ENCODE assay signal across 2 cellular contexts in the genomic region with DNA sequence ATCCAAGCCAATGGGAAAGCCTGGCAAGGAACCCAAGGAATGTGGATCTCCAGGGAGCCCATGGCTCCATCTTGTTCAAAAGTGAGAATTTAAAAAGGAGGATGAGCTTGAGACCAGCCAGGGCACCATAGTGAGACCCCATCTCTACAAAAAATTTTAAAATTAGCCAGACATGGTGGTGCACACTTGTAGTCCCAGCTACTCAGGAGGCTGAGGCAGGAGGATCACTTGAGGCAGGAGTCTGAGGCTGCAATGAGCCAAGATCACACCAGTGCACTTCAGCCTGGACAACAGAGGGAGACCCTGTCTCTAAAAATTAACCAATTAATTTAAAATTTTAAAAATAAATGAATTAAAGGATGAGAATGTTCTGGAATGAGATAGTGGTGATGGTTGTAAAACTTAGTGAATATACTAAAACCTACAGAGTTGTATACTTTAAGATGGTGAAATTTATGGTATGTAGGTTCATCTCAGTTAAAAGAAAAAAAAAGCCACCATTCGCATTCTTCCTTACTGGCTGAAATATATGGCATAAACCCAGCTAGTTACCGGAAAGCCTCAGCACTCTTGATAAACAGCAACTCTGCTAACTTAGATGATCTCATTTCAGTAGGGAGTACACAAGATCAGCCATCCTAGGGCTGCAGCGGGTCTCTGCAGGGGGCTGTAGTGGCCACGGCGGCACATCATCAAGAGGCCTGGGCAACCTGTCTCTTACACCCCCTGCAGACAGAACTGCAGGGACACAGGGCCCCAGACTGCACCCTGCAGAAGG.
TF ChIP-seq lines count a peak whose summit lies in the region.

No MANE protein-coding gene starts in this region.

TF ChIP-seq in HEK293T, 16 proteins besides CTCF, POLR2A, EP300 and RAD21:
- no peak for TF ChIP-seq SP1 (IDR thresholded peaks at IDR 0.05)
- TF ChIP-seq, protein P1, sequence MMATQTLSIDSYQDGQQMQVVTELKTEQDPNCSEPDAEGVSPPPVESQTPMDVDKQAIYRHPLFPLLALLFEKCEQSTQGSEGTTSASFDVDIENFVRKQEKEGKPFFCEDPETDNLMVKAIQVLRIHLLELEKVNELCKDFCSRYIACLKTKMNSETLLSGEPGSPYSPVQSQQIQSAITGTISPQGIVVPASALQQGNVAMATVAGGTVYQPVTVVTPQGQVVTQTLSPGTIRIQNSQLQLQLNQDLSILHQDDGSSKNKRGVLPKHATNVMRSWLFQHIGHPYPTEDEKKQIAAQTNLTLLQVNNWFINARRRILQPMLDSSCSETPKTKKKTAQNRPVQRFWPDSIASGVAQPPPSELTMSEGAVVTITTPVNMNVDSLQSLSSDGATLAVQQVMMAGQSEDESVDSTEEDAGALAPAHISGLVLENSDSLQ (IDR thresholded peaks at IDR 0.05), result no peak
- no peak for TF ChIP-seq TARDBP (IDR thresholded peaks at IDR 0.05)
- TF ChIP-seq ZNF384 (IDR thresholded peaks at IDR 0.05), result no peak
- TF ChIP-seq CTBP1 (IDR thresholded peaks at IDR 0.05; ENCODE audit: borderline replicate concordance), result no peak
- no peak for TF ChIP-seq L3MBTL2 (conservative IDR thresholded peaks at IDR 0.05)
- no peak for TF ChIP-seq SUZ12 (IDR thresholded peaks at IDR 0.05)
- TF ChIP-seq HDGF (IDR thresholded peaks at IDR 0.05; ENCODE audit: borderline replicate concordance), result no peak
- TF ChIP-seq ARNT (IDR thresholded peaks at IDR 0.05), result no peak
- TF ChIP-seq FOXA1 (IDR thresholded peaks at IDR 0.05), result no peak
- no peak for TF ChIP-seq LEF1 (IDR thresholded peaks at IDR 0.05; ENCODE audit: borderline replicate concordance)
- TF ChIP-seq NFRKB (IDR thresholded peaks at IDR 0.05), result no peak
- no peak for TF ChIP-seq FOXK2 (IDR thresholded peaks at IDR 0.05)
- no peak for TF ChIP-seq BHLHE40 (IDR thresholded peaks at IDR 0.05; ENCODE audit: borderline replicate concordance)
- TF ChIP-seq ELF4 (IDR thresholded peaks at IDR 0.05), result no peak
- TF ChIP-seq FOXM1 (IDR thresholded peaks at IDR 0.05; ENCODE audit: borderline replicate concordance), result no peak

TF ChIP-seq in HepG2, 621 proteins besides CTCF, POLR2A, EP300 and RAD21 (continues in another document):
- TF ChIP-seq ZNF17 (CRISPR knock-in tag; IDR thresholded peaks at IDR 0.05), result no peak
- TF ChIP-seq ZNF232 (CRISPR knock-in tag; IDR thresholded peaks at IDR 0.05; ENCODE audit: borderline replicate concordance), result no peak
- TF ChIP-seq, protein P2, sequence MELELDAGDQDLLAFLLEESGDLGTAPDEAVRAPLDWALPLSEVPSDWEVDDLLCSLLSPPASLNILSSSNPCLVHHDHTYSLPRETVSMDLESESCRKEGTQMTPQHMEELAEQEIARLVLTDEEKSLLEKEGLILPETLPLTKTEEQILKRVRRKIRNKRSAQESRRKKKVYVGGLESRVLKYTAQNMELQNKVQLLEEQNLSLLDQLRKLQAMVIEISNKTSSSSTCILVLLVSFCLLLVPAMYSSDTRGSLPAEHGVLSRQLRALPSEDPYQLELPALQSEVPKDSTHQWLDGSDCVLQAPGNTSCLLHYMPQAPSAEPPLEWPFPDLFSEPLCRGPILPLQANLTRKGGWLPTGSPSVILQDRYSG (CRISPR knock-in tag; IDR thresholded peaks at IDR 0.05), result no peak
- TF ChIP-seq, protein P3, sequence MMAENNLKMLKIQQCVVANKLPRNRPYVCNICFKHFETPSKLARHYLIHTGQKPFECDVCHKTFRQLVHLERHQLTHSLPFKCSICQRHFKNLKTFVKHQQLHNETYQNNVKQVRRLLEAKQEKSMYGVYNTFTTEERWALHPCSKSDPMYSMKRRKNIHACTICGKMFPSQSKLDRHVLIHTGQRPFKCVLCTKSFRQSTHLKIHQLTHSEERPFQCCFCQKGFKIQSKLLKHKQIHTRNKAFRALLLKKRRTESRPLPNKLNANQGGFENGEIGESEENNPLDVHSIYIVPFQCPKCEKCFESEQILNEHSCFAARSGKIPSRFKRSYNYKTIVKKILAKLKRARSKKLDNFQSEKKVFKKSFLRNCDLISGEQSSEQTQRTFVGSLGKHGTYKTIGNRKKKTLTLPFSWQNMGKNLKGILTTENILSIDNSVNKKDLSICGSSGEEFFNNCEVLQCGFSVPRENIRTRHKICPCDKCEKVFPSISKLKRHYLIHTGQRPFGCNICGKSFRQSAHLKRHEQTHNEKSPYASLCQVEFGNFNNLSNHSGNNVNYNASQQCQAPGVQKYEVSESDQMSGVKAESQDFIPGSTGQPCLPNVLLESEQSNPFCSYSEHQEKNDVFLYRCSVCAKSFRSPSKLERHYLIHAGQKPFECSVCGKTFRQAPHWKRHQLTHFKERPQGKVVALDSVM (CRISPR knock-in tag; IDR thresholded peaks at IDR 0.05), result peak; percentile 23; the same call in 1 of the 2 replicates
- TF ChIP-seq, protein P4, sequence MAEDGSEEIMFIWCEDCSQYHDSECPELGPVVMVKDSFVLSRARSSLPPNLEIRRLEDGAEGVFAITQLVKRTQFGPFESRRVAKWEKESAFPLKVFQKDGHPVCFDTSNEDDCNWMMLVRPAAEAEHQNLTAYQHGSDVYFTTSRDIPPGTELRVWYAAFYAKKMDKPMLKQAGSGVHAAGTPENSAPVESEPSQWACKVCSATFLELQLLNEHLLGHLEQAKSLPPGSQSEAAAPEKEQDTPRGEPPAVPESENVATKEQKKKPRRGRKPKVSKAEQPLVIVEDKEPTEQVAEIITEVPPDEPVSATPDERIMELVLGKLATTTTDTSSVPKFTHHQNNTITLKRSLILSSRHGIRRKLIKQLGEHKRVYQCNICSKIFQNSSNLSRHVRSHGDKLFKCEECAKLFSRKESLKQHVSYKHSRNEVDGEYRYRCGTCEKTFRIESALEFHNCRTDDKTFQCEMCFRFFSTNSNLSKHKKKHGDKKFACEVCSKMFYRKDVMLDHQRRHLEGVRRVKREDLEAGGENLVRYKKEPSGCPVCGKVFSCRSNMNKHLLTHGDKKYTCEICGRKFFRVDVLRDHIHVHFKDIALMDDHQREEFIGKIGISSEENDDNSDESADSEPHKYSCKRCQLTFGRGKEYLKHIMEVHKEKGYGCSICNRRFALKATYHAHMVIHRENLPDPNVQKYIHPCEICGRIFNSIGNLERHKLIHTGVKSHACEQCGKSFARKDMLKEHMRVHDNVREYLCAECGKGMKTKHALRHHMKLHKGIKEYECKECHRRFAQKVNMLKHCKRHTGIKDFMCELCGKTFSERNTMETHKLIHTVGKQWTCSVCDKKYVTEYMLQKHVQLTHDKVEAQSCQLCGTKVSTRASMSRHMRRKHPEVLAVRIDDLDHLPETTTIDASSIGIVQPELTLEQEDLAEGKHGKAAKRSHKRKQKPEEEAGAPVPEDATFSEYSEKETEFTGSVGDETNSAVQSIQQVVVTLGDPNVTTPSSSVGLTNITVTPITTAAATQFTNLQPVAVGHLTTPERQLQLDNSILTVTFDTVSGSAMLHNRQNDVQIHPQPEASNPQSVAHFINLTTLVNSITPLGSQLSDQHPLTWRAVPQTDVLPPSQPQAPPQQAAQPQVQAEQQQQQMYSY (CRISPR knock-in tag; IDR thresholded peaks at IDR 0.05), result peak; percentile 38; the same call in 1 of the 2 replicates
- TF ChIP-seq, protein P5, sequence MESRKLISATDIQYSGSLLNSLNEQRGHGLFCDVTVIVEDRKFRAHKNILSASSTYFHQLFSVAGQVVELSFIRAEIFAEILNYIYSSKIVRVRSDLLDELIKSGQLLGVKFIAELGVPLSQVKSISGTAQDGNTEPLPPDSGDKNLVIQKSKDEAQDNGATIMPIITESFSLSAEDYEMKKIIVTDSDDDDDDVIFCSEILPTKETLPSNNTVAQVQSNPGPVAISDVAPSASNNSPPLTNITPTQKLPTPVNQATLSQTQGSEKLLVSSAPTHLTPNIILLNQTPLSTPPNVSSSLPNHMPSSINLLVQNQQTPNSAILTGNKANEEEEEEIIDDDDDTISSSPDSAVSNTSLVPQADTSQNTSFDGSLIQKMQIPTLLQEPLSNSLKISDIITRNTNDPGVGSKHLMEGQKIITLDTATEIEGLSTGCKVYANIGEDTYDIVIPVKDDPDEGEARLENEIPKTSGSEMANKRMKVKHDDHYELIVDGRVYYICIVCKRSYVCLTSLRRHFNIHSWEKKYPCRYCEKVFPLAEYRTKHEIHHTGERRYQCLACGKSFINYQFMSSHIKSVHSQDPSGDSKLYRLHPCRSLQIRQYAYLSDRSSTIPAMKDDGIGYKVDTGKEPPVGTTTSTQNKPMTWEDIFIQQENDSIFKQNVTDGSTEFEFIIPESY (CRISPR knock-in tag; IDR thresholded peaks at IDR 0.05), result peak; percentile 93
- no peak for TF ChIP-seq MBD4 (IDR thresholded peaks at IDR 0.05; ENCODE audit: borderline replicate concordance, low read length)
- no peak for TF ChIP-seq DNMT3B (CRISPR knock-in tag; conservative IDR thresholded peaks at IDR 0.05)
- TF ChIP-seq ZNF264 (CRISPR knock-in tag; IDR thresholded peaks at IDR 0.05), result no peak
- no peak for TF ChIP-seq MZF1 (CRISPR knock-in tag; IDR thresholded peaks at IDR 0.05; ENCODE audit: borderline replicate concordance)
- TF ChIP-seq, protein P6, sequence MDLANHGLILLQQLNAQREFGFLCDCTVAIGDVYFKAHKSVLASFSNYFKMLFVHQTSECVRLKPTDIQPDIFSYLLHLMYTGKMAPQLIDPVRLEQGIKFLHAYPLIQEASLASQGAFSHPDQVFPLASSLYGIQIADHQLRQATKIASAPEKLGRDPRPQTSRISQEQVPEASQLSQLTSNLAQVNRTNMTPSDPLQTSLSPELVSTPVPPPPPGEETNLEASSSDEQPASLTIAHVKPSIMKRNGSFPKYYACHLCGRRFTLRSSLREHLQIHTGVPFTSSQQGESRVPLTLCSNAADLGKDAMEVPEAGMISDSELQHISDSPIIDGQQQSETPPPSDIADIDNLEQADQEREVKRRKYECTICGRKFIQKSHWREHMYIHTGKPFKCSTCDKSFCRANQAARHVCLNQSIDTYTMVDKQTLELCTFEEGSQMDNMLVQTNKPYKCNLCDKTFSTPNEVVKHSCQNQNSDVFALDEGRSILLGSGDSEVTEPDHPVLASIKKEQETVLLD (CRISPR knock-in tag; IDR thresholded peaks at IDR 0.05; ENCODE audit: low read depth), result no peak
- TF ChIP-seq, protein P7, sequence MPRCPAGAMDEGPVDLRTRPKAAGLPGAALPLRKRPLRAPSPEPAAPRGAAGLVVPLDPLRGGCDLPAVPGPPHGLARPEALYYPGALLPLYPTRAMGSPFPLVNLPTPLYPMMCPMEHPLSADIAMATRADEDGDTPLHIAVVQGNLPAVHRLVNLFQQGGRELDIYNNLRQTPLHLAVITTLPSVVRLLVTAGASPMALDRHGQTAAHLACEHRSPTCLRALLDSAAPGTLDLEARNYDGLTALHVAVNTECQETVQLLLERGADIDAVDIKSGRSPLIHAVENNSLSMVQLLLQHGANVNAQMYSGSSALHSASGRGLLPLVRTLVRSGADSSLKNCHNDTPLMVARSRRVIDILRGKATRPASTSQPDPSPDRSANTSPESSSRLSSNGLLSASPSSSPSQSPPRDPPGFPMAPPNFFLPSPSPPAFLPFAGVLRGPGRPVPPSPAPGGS (CRISPR knock-in tag; IDR thresholded peaks at IDR 0.05), result no peak
- TF ChIP-seq ZBTB38 (CRISPR knock-in tag; IDR thresholded peaks at IDR 0.05), result peak; percentile 80
- no peak for TF ChIP-seq CHD2 (IDR thresholded peaks at IDR 0.05; ENCODE audit: low read depth, low read length)
- TF ChIP-seq RAD51 (IDR thresholded peaks at IDR 0.05; ENCODE audit: borderline replicate concordance), result no peak
- TF ChIP-seq, protein P8, sequence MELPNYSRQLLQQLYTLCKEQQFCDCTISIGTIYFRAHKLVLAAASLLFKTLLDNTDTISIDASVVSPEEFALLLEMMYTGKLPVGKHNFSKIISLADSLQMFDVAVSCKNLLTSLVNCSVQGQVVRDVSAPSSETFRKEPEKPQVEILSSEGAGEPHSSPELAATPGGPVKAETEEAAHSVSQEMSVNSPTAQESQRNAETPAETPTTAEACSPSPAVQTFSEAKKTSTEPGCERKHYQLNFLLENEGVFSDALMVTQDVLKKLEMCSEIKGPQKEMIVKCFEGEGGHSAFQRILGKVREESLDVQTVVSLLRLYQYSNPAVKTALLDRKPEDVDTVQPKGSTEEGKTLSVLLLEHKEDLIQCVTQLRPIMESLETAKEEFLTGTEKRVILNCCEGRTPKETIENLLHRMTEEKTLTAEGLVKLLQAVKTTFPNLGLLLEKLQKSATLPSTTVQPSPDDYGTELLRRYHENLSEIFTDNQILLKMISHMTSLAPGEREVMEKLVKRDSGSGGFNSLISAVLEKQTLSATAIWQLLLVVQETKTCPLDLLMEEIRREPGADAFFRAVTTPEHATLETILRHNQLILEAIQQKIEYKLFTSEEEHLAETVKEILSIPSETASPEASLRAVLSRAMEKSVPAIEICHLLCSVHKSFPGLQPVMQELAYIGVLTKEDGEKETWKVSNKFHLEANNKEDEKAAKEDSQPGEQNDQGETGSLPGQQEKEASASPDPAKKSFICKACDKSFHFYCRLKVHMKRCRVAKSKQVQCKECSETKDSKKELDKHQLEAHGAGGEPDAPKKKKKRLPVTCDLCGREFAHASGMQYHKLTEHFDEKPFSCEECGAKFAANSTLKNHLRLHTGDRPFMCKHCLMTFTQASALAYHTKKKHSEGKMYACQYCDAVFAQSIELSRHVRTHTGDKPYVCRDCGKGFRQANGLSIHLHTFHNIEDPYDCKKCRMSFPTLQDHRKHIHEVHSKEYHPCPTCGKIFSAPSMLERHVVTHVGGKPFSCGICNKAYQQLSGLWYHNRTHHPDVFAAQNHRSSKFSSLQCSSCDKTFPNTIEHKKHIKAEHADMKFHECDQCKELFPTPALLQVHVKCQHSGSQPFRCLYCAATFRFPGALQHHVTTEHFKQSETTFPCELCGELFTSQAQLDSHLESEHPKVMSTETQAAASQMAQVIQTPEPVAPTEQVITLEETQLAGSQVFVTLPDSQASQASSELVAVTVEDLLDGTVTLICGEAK (IDR thresholded peaks at IDR 0.05), result no peak
- TF ChIP-seq, protein P8 (CRISPR knock-in tag; IDR thresholded peaks at IDR 0.05), result no peak
- TF ChIP-seq HNRNPH1 (optimal IDR thresholded peaks at IDR 0.05; ENCODE audit: low read depth, low read length), result no peak
- no peak for TF ChIP-seq ZFP36L2 (CRISPR knock-in tag; IDR thresholded peaks at IDR 0.05)
- no peak for TF ChIP-seq RBFOX2 (IDR thresholded peaks at IDR 0.05; ENCODE audit: low read depth, low read length)
